ENCODE assay signal across 8 cellular contexts in the genomic region with DNA sequence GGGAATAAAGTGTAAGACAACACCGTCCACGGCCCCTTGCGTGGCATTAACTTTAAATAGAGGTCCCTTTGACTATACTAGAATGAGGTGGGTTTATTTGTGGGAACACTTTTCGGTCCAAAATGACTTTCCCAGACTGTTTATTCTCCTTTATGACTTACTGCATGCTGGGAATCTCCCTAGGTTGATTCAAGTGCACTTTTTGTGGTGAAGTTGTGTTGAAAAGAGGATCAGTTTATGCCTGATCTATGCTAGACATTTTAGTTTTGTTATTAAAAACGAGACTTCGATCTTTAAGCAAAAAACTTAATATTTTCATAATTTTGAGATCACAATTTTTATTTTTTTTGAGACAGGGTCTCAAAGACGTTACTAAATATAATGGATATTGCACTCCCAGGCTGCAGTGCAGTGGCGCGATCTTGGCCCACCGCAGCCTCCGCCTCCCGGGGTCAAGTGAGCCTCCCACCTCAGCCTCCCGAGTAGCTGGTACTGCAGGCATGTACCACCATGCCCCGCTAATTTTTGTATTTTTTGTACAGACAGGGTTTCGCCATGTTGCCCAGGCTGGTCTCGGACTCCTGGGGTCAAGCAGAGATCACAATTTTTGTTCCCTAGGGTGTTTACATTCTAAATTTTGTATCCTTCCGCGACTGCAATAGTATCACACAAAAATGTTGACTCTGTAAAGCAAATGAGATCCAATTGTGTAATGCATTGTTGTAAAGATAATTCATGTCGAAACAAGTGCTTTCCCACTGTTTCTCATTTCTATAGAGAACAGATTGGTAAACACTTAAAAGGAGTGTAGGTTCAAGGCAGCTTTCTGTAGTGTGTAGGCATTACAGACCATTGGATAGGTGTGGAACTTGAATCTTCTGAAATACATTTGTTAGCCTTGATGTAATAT. TPM values are rescaled to one million over a fixed set of nuclear protein-coding genes. Genes with fewer than 3 reads are reported as not detected.
A peak's percentile ranks its signal among the peaks of the same experiment; 100 is the strongest.
DNase-seq lines count a peak whose midpoint lies in the region; ATAC-seq and TF ChIP-seq lines count a peak whose summit lies in the region.

No MANE protein-coding gene starts in this region.

- H3K27ac ChIP-seq in RWPE1 (peak overlapping the region; percentile 96), esophagus squamous epithelium (peak overlapping the region; percentile 99 to 100 (median 100)), sigmoid colon (peak overlapping the region; percentile 95 to 100 (median 100))

- no peak for ATAC-seq in GM21390 (IDR thresholded peaks at IDR 0.05; ENCODE audit: unreplicated experiment)

- intact Hi-C loops in esophagus squamous epithelium (cut with DNase I) = no loop called here
- intact Hi-C loops in sigmoid colon (cut with DNase I) = loop anchor here (2.0 kb wide), 1 partner anchor 23 kb away; no protein-coding TSS in a partner anchor

- 27 to 35% methylated on average over 19 of the region's 19 CpGs for WGBS in esophagus squamous epithelium, 2 donors
- WGBS in sigmoid colon, 2 donors = 39 to 50% methylated on average over 19 of the region's 19 CpGs

- H3K4me1 ChIP-seq in HAP-1 (peaks cover 11% of the 10 kb centered on the region), esophagus squamous epithelium (peaks cover 30 to 59% (median 43%) of the 10 kb centered on the region in 3 donors), sigmoid colon (peaks cover 0 to 55% (median 53%) of the 10 kb centered on the region in 4 donors)

- H3K4me3 ChIP-seq in HAP-1 (peak overlapping the region; percentile 95), esophagus squamous epithelium (peak overlapping the region; percentile 89 to 100 (median 96)), sigmoid colon (peak overlapping the region; percentile 90 to 96 (median 96))

- H3K36me3 ChIP-seq in HAP-1 (replicated peaks) (peaks cover 14% of the 10 kb centered on the region), esophagus squamous epithelium (peaks cover 0 to 20% (median 0%) of the 10 kb centered on the region in 3 donors), sigmoid colon (peaks cover 0 to 9% (median 0%) of the 10 kb centered on the region in 4 donors)

- CTCF ChIA-PET in RWPE1 (lab: Yijun Ruan, JAX) = interaction anchor here (0.6 to 0.9 kb wide), 4 partner anchors 8 to 424 kb away, joined by 3 to 4 read pairs (median 4); no protein-coding TSS in a partner anchor

- DNase-seq in HAP-1 (ENCODE audit: low spot score in 2 of 2) = no peak
- no peak for DNase-seq in RWPE1 (ENCODE audit: low spot score)
- DNase-seq in esophagus squamous epithelium (lab: John Stamatoyannopoulos, UW) = no peak
- DNase-seq in sigmoid colon = no peak
- no peak for DNase-seq in NCI-H2171 (lab: John Stamatoyannopoulos, UW)
- no peak for DNase-seq in 8988T
- no peak for DNase-seq in HUDEP-2 (lab: John Stamatoyannopoulos, UW; ENCODE audit: unreplicated experiment in 76 of 76)

- no peak for TF ChIP-seq POLR2A in esophagus squamous epithelium (IDR thresholded peaks at IDR 0.05)
- no peak for TF ChIP-seq POLR2A in sigmoid colon (IDR thresholded peaks at IDR 0.05)

- POLR2A ChIA-PET in RWPE1 (lab: Yijun Ruan, JAX; ENCODE audit: low non-redundant PET) = interaction anchor here (2.2 kb wide), 1 partner anchor 29 kb away, joined by 8 read pairs; no protein-coding TSS in a partner anchor

- H3K9me3 ChIP-seq in HAP-1 (no peaks in the 10 kb centered on the region), esophagus squamous epithelium (no peaks in the 10 kb centered on the region), sigmoid colon (no peaks in the 10 kb centered on the region)

- in situ Hi-C loops in HAP-1 (cut with MboI; ENCODE audit: low sequenced_read_pairs) = no loop called here

- TF ChIP-seq EP300 in sigmoid colon (IDR thresholded peaks at IDR 0.05) = no peak

- H3K27me3 ChIP-seq in HAP-1 (ENCODE audit: low read depth) (no peaks in the 10 kb centered on the region), esophagus squamous epithelium (no peaks in the 10 kb centered on the region), sigmoid colon (no peaks in the 10 kb centered on the region)

- TF ChIP-seq CTCF in RWPE1 (conservative IDR thresholded peaks at IDR 0.05; ENCODE audit: low read depth) (no peak), esophagus squamous epithelium (IDR thresholded peaks at IDR 0.05) (no peak), sigmoid colon (IDR thresholded peaks at IDR 0.05) (no peak)

RNA-seq across cellular contexts. Expression of gene CDC42, which starts 1.6 kb away (rescaled TPM):
- total RNA-seq in esophagus squamous epithelium (100 to 1,000 TPM; 157 to 259 (median 192) TPM), sigmoid colon (100 to 1,000 TPM; 173 to 253 (median 224) TPM)
- 100 to 1,000 TPM; 202 to 375 (median 294) TPM for polyA plus RNA-seq in sigmoid colon

RNA-seq across cellular contexts. Expression of gene CELA3A, which starts 52.7 kb away (rescaled TPM):
- not detected for total RNA-seq in esophagus squamous epithelium
- total RNA-seq in sigmoid colon = not detected
- polyA plus RNA-seq in sigmoid colon = 10 to 100 TPM in 1 of 3 donors, 1 to 10 TPM in 1, under 1 TPM in 1; 0.54 to 13.8 (median 6.0) TPM
